In genomic region chr17:45171338-45172231, GRCh38 we compare ENCODE assay signal across 8 cellular contexts. TPM values are rescaled to one million over a fixed set of nuclear protein-coding genes. Genes with fewer than 3 reads are reported as not detected.
DNase-seq lines count a peak whose midpoint lies in the region; ATAC-seq lines count a peak whose summit lies in the region.

No MANE protein-coding gene starts in this region.

- no peaks in the 10 kb centered on the region for H3K36me3 Mint-ChIP-seq in activated CD4-positive, alpha-beta T cell treated with anti-CD3 and anti-CD28 coated beads, Interleukin-2, amount 10 ng/mL, durations not matched to agents 7 days and 5 days (ENCODE audit: low read depth)
- no peaks in the 10 kb centered on the region for H3K36me3 Mint-ChIP-seq in activated CD8-positive, alpha-beta T cell treated with anti-CD3 and anti-CD28 coated beads, Interleukin-2, amount 10 ng/mL, durations not matched to agents 7 days and 5 days (ENCODE audit: low read depth)

- CTCF ChIA-PET in activated CD4-positive, alpha-beta T cell treated with anti-CD3 and anti-CD28 coated beads, Interleukin-2, amount 10 ng/mL, durations not matched to agents 7 days and 5 days (lab: Charles Lee), result interaction anchor here (0.7 to 4.3 kb wide), 7 partner anchors 10 to 56 kb away, joined by 3 to 33 read pairs (median 5); partner anchors contain the start of genes ACBD4 and HEXIM2
- CTCF ChIA-PET in activated CD8-positive, alpha-beta T cell treated with anti-CD3 and anti-CD28 coated beads, Interleukin-2, amount 10 ng/mL, durations not matched to agents 7 days and 5 days (lab: Charles Lee), result interaction anchor here (0.7 to 5.2 kb wide), 6 partner anchors 16 to 258 kb away, joined by 3 to 62 read pairs (median 20); partner anchors contain the start of genes ACBD4 and HEXIM1

- DNase-seq in activated CD4-positive, alpha-beta T cell treated with anti-CD3 and anti-CD28 coated beads, Interleukin-2, amount 10 ng/mL, durations not matched to agents 7 days and 5 days, result no peak
- DNase-seq in activated CD4-positive, alpha-beta T cell treated with anti-CD3 and anti-CD28 coated beads for 1 hour, result no peak
- no peak for DNase-seq in activated CD8-positive, alpha-beta T cell treated with anti-CD3 and anti-CD28 coated beads, Interleukin-2, amount 10 ng/mL, durations not matched to agents 7 days and 5 days
- DNase-seq in NCI-H2107 treated with DMSO at 0.1 percent for 48 hours (lab: John Stamatoyannopoulos, UW; ENCODE audit: unreplicated experiment), result no peak
- DNase-seq in amniotic stem cell (lab: John Stamatoyannopoulos, UW), result no peak

- H3K4me1 ChIP-seq in iPS-15b (ENCODE audit: control insufficient read depth, insufficient read depth, low read length), result peaks cover 25% of the 10 kb centered on the region

- POLR2A ChIA-PET in activated CD4-positive, alpha-beta T cell treated with anti-CD3 and anti-CD28 coated beads, Interleukin-2, amount 10 ng/mL, durations not matched to agents 7 days and 5 days (lab: Charles Lee), result no interaction called here
- POLR2A ChIA-PET in activated CD8-positive, alpha-beta T cell treated with anti-CD3 and anti-CD28 coated beads, Interleukin-2, amount 10 ng/mL, durations not matched to agents 7 days and 5 days (lab: Charles Lee), result interaction anchor here (1.1 to 4.0 kb wide), 6 partner anchors 7 to 54 kb away, joined by 3 to 44 read pairs (median 12); partner anchors contain the start of genes HEXIM1 and HEXIM2

- H3K27ac Mint-ChIP-seq in activated CD4-positive, alpha-beta T cell treated with anti-CD3 and anti-CD28 coated beads, Interleukin-2, amount 10 ng/mL, durations not matched to agents 7 days and 5 days, result peak overlapping the region; percentile 98
- peak overlapping the region; percentile 96 for H3K27ac Mint-ChIP-seq in activated CD8-positive, alpha-beta T cell treated with anti-CD3 and anti-CD28 coated beads, Interleukin-2, amount 10 ng/mL, durations not matched to agents 7 days and 5 days

- H3K36me3 ChIP-seq in iPS-15b (ENCODE audit: control insufficient read depth, insufficient read depth, low read length), result peaks cover 2% of the 10 kb centered on the region

- H3K27me3 Mint-ChIP-seq in activated CD4-positive, alpha-beta T cell treated with anti-CD3 and anti-CD28 coated beads, Interleukin-2, amount 10 ng/mL, durations not matched to agents 7 days and 5 days, result no peaks in the 10 kb centered on the region
- no peaks in the 10 kb centered on the region for H3K27me3 Mint-ChIP-seq in activated CD8-positive, alpha-beta T cell treated with anti-CD3 and anti-CD28 coated beads, Interleukin-2, amount 10 ng/mL, durations not matched to agents 7 days and 5 days (ENCODE audit: low read depth)

- H3K27me3 ChIP-seq in iPS-15b (ENCODE audit: control insufficient read depth, insufficient read depth, low read length), result no peaks in the 10 kb centered on the region

- peak overlapping the region; percentile 65 for H3K9ac ChIP-seq in iPS-15b (ENCODE audit: low read depth, low read length)

- no peaks in the 10 kb centered on the region for H3K9me3 ChIP-seq in iPS-15b (ENCODE audit: control insufficient read depth, insufficient read depth, low read length)

- H3K4me3 Mint-ChIP-seq in activated CD4-positive, alpha-beta T cell treated with anti-CD3 and anti-CD28 coated beads, Interleukin-2, amount 10 ng/mL, durations not matched to agents 7 days and 5 days, result no peak overlapping the region
- H3K4me3 Mint-ChIP-seq in activated CD8-positive, alpha-beta T cell treated with anti-CD3 and anti-CD28 coated beads, Interleukin-2, amount 10 ng/mL, durations not matched to agents 7 days and 5 days, result no peak overlapping the region

- H3K4me1 Mint-ChIP-seq in activated CD4-positive, alpha-beta T cell treated with anti-CD3 and anti-CD28 coated beads, Interleukin-2, amount 10 ng/mL, durations not matched to agents 7 days and 5 days, result peaks cover 24% of the 10 kb centered on the region
- H3K4me1 Mint-ChIP-seq in activated CD8-positive, alpha-beta T cell treated with anti-CD3 and anti-CD28 coated beads, Interleukin-2, amount 10 ng/mL, durations not matched to agents 7 days and 5 days (ENCODE audit: low read depth), result peaks cover 23% of the 10 kb centered on the region

- H3K4me3 ChIP-seq in iPS-15b (ENCODE audit: low read depth, low read length) (peak overlapping the region; percentile 22), skin epidermis (peak overlapping the region; percentile 9 to 33 (median 20))

- H3K27ac ChIP-seq in skin epidermis, result peak overlapping the region; percentile 51 to 98 (median 92)

- H3K9me3 Mint-ChIP-seq in activated CD4-positive, alpha-beta T cell treated with anti-CD3 and anti-CD28 coated beads, Interleukin-2, amount 10 ng/mL, durations not matched to agents 7 days and 5 days, result no peaks in the 10 kb centered on the region
- no peaks in the 10 kb centered on the region for H3K9me3 Mint-ChIP-seq in activated CD8-positive, alpha-beta T cell treated with anti-CD3 and anti-CD28 coated beads, Interleukin-2, amount 10 ng/mL, durations not matched to agents 7 days and 5 days (ENCODE audit: insufficient read depth)

- no peak for ATAC-seq in activated CD8-positive, alpha-beta T cell treated with anti-CD3 and anti-CD28 coated beads, Interleukin-2, amount 10 ng/mL, durations not matched to agents 7 days and 5 days
- ATAC-seq in HG02642 (IDR thresholded peaks at IDR 0.05; ENCODE audit: poor library complexity, unreplicated experiment), result no peak

RNA-seq across cellular contexts. Expression of gene HEXIM2, which starts 9.9 kb away (rescaled TPM):
- total RNA-seq in activated CD4-positive, alpha-beta T cell treated with anti-CD3 and anti-CD28 coated beads, Interleukin-2, amount 10 ng/mL, durations not matched to agents 7 days and 5 days, result 1 to 10 TPM; 5.3 to 8.4 TPM
- 1 to 10 TPM; 7.8 to 8.8 TPM for total RNA-seq in activated CD8-positive, alpha-beta T cell treated with anti-CD3 and anti-CD28 coated beads, Interleukin-2, amount 10 ng/mL, durations not matched to agents 7 days and 5 days

RNA-seq across cellular contexts. Expression of gene HEXIM1, which starts 23.3 kb away (rescaled TPM):
- 10 to 100 TPM; 30.5 TPM for total RNA-seq in activated CD4-positive, alpha-beta T cell treated with anti-CD3 and anti-CD28 coated beads, Interleukin-2, amount 10 ng/mL, durations not matched to agents 7 days and 5 days
- total RNA-seq in activated CD8-positive, alpha-beta T cell treated with anti-CD3 and anti-CD28 coated beads, Interleukin-2, amount 10 ng/mL, durations not matched to agents 7 days and 5 days, result 10 to 100 TPM; 29.2 to 29.4 TPM

RNA-seq across cellular contexts. Expression of gene ACBD4, which starts 36.1 kb away (rescaled TPM):
- 10 to 100 TPM; 18.4 to 19.7 TPM for total RNA-seq in activated CD4-positive, alpha-beta T cell treated with anti-CD3 and anti-CD28 coated beads, Interleukin-2, amount 10 ng/mL, durations not matched to agents 7 days and 5 days
- 10 to 100 TPM in 1 of 2 experiments, 1 to 10 TPM in 1; 10.0 to 12.5 TPM for total RNA-seq in activated CD8-positive, alpha-beta T cell treated with anti-CD3 and anti-CD28 coated beads, Interleukin-2, amount 10 ng/mL, durations not matched to agents 7 days and 5 days

RNA-seq across cellular contexts. Expression of gene PLCD3, which starts 39.3 kb away (rescaled TPM):
- total RNA-seq in activated CD4-positive, alpha-beta T cell treated with anti-CD3 and anti-CD28 coated beads, Interleukin-2, amount 10 ng/mL, durations not matched to agents 7 days and 5 days, result 1 to 10 TPM; 3.0 to 4.1 TPM
- 1 to 10 TPM; 4.3 to 4.6 TPM for total RNA-seq in activated CD8-positive, alpha-beta T cell treated with anti-CD3 and anti-CD28 coated beads, Interleukin-2, amount 10 ng/mL, durations not matched to agents 7 days and 5 days

RNA-seq across cellular contexts. Expression of gene FMNL1, which starts 50.1 kb away (rescaled TPM):
- 100 to 1,000 TPM; 391 to 410 TPM for total RNA-seq in activated CD4-positive, alpha-beta T cell treated with anti-CD3 and anti-CD28 coated beads, Interleukin-2, amount 10 ng/mL, durations not matched to agents 7 days and 5 days
- 100 to 1,000 TPM; 375 to 395 TPM for total RNA-seq in activated CD8-positive, alpha-beta T cell treated with anti-CD3 and anti-CD28 coated beads, Interleukin-2, amount 10 ng/mL, durations not matched to agents 7 days and 5 days
